13 cellular contexts compared by ENCODE assay signal in genomic region chrX:40009890-40010289, GRCh38.
DNase-seq lines count a peak whose midpoint lies in the region; ATAC-seq, FAIRE-seq and TF ChIP-seq lines count a peak whose summit lies in the region.
"Had no signal": no experiment of that assay in that cellular context is flagged by ENCODE, and none has a peak within 500 bp of the region (broad histone marks: within the 10 kb centered on the region; RNA-seq: fewer than 3 reads in every experiment).

No MANE protein-coding gene starts in this region.

- in situ Hi-C loops in HepG2 (cut with HindIII; ENCODE audit: extremely low pct_ligation_motif_present, low pct_unique_long_range_greater_than_20kb): loop anchor here (5.0 kb wide), 1 partner anchor 142 kb away; no protein-coding TSS in a partner anchor

- TF ChIP-seq RAD21 in HepG2 (CRISPR knock-in tag; IDR thresholded peaks at IDR 0.05): no peak

- H3K27me3 Mint-ChIP-seq in CD4-positive, CD25-positive, alpha-beta regulatory T cell: peaks cover 47% of the 10 kb centered on the region
- H3K27me3 Mint-ChIP-seq in activated T-helper 1 cell treated with anti-CD3 and anti-CD28 coated beads, Interleukin-12 subunit alpha, Interleukin-12 subunit beta, Interleukin-2, Interleukin-4 antibody, amounts not matched to agents 30 ng/mL and 10 ng/mL and 1 ng/mL, durations not matched to agents 14 hours and 24 hours and 36 hours (ENCODE audit: insufficient read depth): peaks cover 20% of the 10 kb centered on the region
- H3K27me3 Mint-ChIP-seq in mesothelial cell of epicardium (ENCODE audit: low read depth): peaks cover 31% of the 10 kb centered on the region

- intact Hi-C loops in activated T-helper 1 cell treated with anti-CD3 and anti-CD28 coated beads, Interleukin-12 subunit alpha, Interleukin-12 subunit beta, Interleukin-2, Interleukin-4 antibody, amounts not matched to agents 30 ng/mL and 10 ng/mL and 1 ng/mL, durations not matched to agents 14 hours and 24 hours and 36 hours (cut with micrococcal nuclease): loop anchor here (2.0 to 5.0 kb wide), 4 partner anchors 108 to 1208 kb away; partner anchors contain the start of gene MID1IP1
- intact Hi-C loops in HepG2 (cut with micrococcal nuclease; ENCODE audit: unreplicated experiment): loop anchor here (5.0 kb wide), 2 partner anchors 58 to 87 kb away; partner anchors contain the start of gene BCOR

- H3K36me3 ChIP-seq in CD4-positive, CD25-positive, alpha-beta regulatory T cell (ENCODE audit: control insufficient read depth, insufficient read depth, low read length): no peaks in the 10 kb centered on the region
- no peaks in the 10 kb centered on the region for H3K36me3 ChIP-seq in HUES6 (ENCODE audit: control insufficient read depth, insufficient read depth, low read length)
- no peaks in the 10 kb centered on the region for H3K36me3 ChIP-seq in HepG2 (replicated peaks in 1 of 2; ENCODE audit: control insufficient read depth in 1 of 2, insufficient read depth in 2 of 2, low read length in 2 of 2)
- H3K36me3 ChIP-seq: pancreas had no signal

- no peak overlapping the region for H3K4me3 ChIP-seq in CD4-positive, CD25-positive, alpha-beta regulatory T cell (ENCODE audit: low read depth, low read length)
- peak overlapping the region; percentile 69 for H3K4me3 ChIP-seq in HUES6 (ENCODE audit: low read depth, low read length)
- H3K4me3 ChIP-seq in HepG2 (replicated peaks in 1 of 3; ENCODE audit: insufficient read depth in 1 of 3, low read depth in 2 of 3, low read length in 3 of 3): no peak overlapping the region
- H3K4me3 ChIP-seq: pancreas had no signal

- H3K27ac ChIP-seq in CD4-positive, CD25-positive, alpha-beta regulatory T cell (ENCODE audit: insufficient read depth, low read length, poor library complexity, severe bottlenecking): no peak overlapping the region
- H3K27ac ChIP-seq in HUES6 (ENCODE audit: low read depth, low read length) (no peak overlapping the region), HepG2 (ENCODE audit: extremely low read length, insufficient read depth, low read length) (no peak overlapping the region)
- H3K27ac ChIP-seq: foreskin keratinocyte, pancreas had no signal

- 94% methylated on average over 12 of the region's 12 CpGs for WGBS in HepG2 (ENCODE audit: low lambda C conversion rate)

- peaks cover 4% of the 10 kb centered on the region for H3K27me3 ChIP-seq in CD4-positive, CD25-positive, alpha-beta regulatory T cell (ENCODE audit: control insufficient read depth, insufficient read depth, low read length)
- H3K27me3 ChIP-seq in HUES6 (ENCODE audit: control insufficient read depth, insufficient read depth, low read length): peaks cover 84% of the 10 kb centered on the region
- H3K27me3 ChIP-seq in HepG2 (ENCODE audit: control insufficient read depth in 1 of 2, insufficient read depth in 2 of 2, low read length in 2 of 2): no peaks in the 10 kb centered on the region

- H3K4me2 ChIP-seq in HepG2 (ENCODE audit: low read depth, low read length): no peak overlapping the region

- CTCF ChIA-PET in HepG2 (lab: Yijun Ruan, JAX; ENCODE audit: low intra/inter-chr PET ratio, low total read pairs): no interaction called here

- H3K9ac ChIP-seq in HUES6 (ENCODE audit: low read length) (peak overlapping the region; percentile 92), HepG2 (ENCODE audit: insufficient read depth, low read depth, low read length) (no peak overlapping the region)

- no peaks in the 10 kb centered on the region for H4K20me1 ChIP-seq in HepG2 (ENCODE audit: insufficient read depth, low read length)

- no peak for FAIRE-seq in HepG2 (lab: Jason Lieb, UNC)
- FAIRE-seq: pancreas had no signal

- H3K36me3 Mint-ChIP-seq in CD4-positive, CD25-positive, alpha-beta regulatory T cell: no peaks in the 10 kb centered on the region
- no peaks in the 10 kb centered on the region for H3K36me3 Mint-ChIP-seq in activated T-helper 1 cell treated with anti-CD3 and anti-CD28 coated beads, Interleukin-12 subunit alpha, Interleukin-12 subunit beta, Interleukin-2, Interleukin-4 antibody, amounts not matched to agents 30 ng/mL and 10 ng/mL and 1 ng/mL, durations not matched to agents 14 hours and 24 hours and 36 hours (ENCODE audit: low read depth)
- no peaks in the 10 kb centered on the region for H3K36me3 Mint-ChIP-seq in mesothelial cell of epicardium

- peaks cover 0 to 48% (median 12%) of the 10 kb centered on the region in 4 donors for H3K4me1 Mint-ChIP-seq in CD4-positive, CD25-positive, alpha-beta regulatory T cell
- H3K4me1 Mint-ChIP-seq in activated T-helper 1 cell treated with anti-CD3 and anti-CD28 coated beads, Interleukin-12 subunit alpha, Interleukin-12 subunit beta, Interleukin-2, Interleukin-4 antibody, amounts not matched to agents 30 ng/mL and 10 ng/mL and 1 ng/mL, durations not matched to agents 14 hours and 24 hours and 36 hours (ENCODE audit: low read depth): peaks cover 11% of the 10 kb centered on the region
- H3K4me1 Mint-ChIP-seq in mesothelial cell of epicardium: peaks cover 43% of the 10 kb centered on the region

- TF ChIP-seq POLR2A in HepG2 (IDR thresholded peaks at IDR 0.05; ENCODE audit: insufficient read depth in 1 of 2, low read depth in 2 of 2, low read length in 2 of 2): no peak

- no peak overlapping the region for H2AFZ ChIP-seq in HepG2 (ENCODE audit: low read length)

- no peak for ATAC-seq in CD4-positive, CD25-positive, alpha-beta regulatory T cell (ENCODE audit: low read depth in 2 of 2)
- ATAC-seq in GM19324 (IDR thresholded peaks at IDR 0.05; ENCODE audit: low FRiP score, unreplicated experiment) (no peak), HepG2 (no peak)
- ATAC-seq: foreskin keratinocyte, pancreas had no signal

- POLR2A ChIA-PET in HepG2 (lab: Yijun Ruan, JAX): interaction anchor here (1.3 to 2.6 kb wide), 4 partner anchors 72 to 167 kb away, joined by 4 to 8 read pairs (median 6); partner anchors contain the start of gene BCOR

- peaks cover 0 to 5% (median 0%) of the 10 kb centered on the region in 7 donors for H3K9me3 Mint-ChIP-seq in CD4-positive, CD25-positive, alpha-beta regulatory T cell
- H3K9me3 Mint-ChIP-seq in activated T-helper 1 cell treated with anti-CD3 and anti-CD28 coated beads, Interleukin-12 subunit alpha, Interleukin-12 subunit beta, Interleukin-2, Interleukin-4 antibody, amounts not matched to agents 30 ng/mL and 10 ng/mL and 1 ng/mL, durations not matched to agents 14 hours and 24 hours and 36 hours: no peaks in the 10 kb centered on the region
- H3K9me3 Mint-ChIP-seq in mesothelial cell of epicardium: peaks cover 7% of the 10 kb centered on the region

- peaks cover 47% of the 10 kb centered on the region for H3K4me1 ChIP-seq in CD4-positive, CD25-positive, alpha-beta regulatory T cell (ENCODE audit: control insufficient read depth, insufficient read depth, low read length, poor library complexity, severe bottlenecking)
- H3K4me1 ChIP-seq in HUES6 (ENCODE audit: control insufficient read depth, insufficient read depth, low read length) (peaks cover 47% of the 10 kb centered on the region), HepG2 (ENCODE audit: insufficient read depth, low read length) (peaks cover 22% of the 10 kb centered on the region)
- H3K4me1 ChIP-seq: foreskin keratinocyte, pancreas had no signal

- H3K27ac Mint-ChIP-seq in CD4-positive, CD25-positive, alpha-beta regulatory T cell: no peak overlapping the region
- no peak overlapping the region for H3K27ac Mint-ChIP-seq in activated T-helper 1 cell treated with anti-CD3 and anti-CD28 coated beads, Interleukin-12 subunit alpha, Interleukin-12 subunit beta, Interleukin-2, Interleukin-4 antibody, amounts not matched to agents 30 ng/mL and 10 ng/mL and 1 ng/mL, durations not matched to agents 14 hours and 24 hours and 36 hours
- H3K27ac Mint-ChIP-seq in mesothelial cell of epicardium: no peak overlapping the region

- no TSS peak for BruUV-seq in HepG2 (replicated peaks; lab: Mats Ljungman, UMichigan)

- TF ChIP-seq EP300 in HepG2 (IDR thresholded peaks at IDR 0.05; ENCODE audit: low read depth in 2 of 2, low read length in 2 of 2) (no peak), HepG2 (CRISPR knock-in tag; IDR thresholded peaks at IDR 0.05; ENCODE audit: borderline replicate concordance) (no peak)

- peak overlapping the region; percentile 41 to 84 (median 80) for H3K4me3 Mint-ChIP-seq in CD4-positive, CD25-positive, alpha-beta regulatory T cell
- peak overlapping the region; percentile 59 for H3K4me3 Mint-ChIP-seq in activated T-helper 1 cell treated with anti-CD3 and anti-CD28 coated beads, Interleukin-12 subunit alpha, Interleukin-12 subunit beta, Interleukin-2, Interleukin-4 antibody, amounts not matched to agents 30 ng/mL and 10 ng/mL and 1 ng/mL, durations not matched to agents 14 hours and 24 hours and 36 hours
- H3K4me3 Mint-ChIP-seq in mesothelial cell of epicardium: peak overlapping the region; percentile 45

- no peaks in the 10 kb centered on the region for H3K9me3 ChIP-seq in CD4-positive, CD25-positive, alpha-beta regulatory T cell (ENCODE audit: control insufficient read depth in 2 of 2, low read length in 2 of 2)
- H3K9me3 ChIP-seq in HUES6 (ENCODE audit: control insufficient read depth, insufficient read depth, low read depth, low read length) (no peaks in the 10 kb centered on the region), HepG2 (ENCODE audit: low read length) (no peaks in the 10 kb centered on the region)
- H3K9me3 ChIP-seq: pancreas had no signal

- DNase-seq in CD4-positive, CD25-positive, alpha-beta regulatory T cell: no peak
- DNase-seq in activated T-helper 1 cell treated with anti-CD3 and anti-CD28 coated beads, Interleukin-12 subunit alpha, Interleukin-12 subunit beta, Interleukin-2, Interleukin-4 antibody, amounts not matched to agents 30 ng/mL and 10 ng/mL and 1 ng/mL, durations not matched to agents 14 hours and 24 hours and 36 hours (ENCODE audit: low spot score): no peak
- DNase-seq in mesothelial cell of epicardium (ENCODE audit: low spot score in 2 of 2, unreplicated experiment in 2 of 2): no peak
- no peak for DNase-seq in RPMI8226
- no peak for DNase-seq in NCI-H1436 (lab: John Stamatoyannopoulos, UW)
- no peak for DNase-seq in HepG2 (ENCODE audit: low spot score)
- DNase-seq: activated CD4-positive, alpha-beta T cell treated with anti-CD3 and anti-CD28 coated beads for 48 hours; foreskin keratinocyte; NCI-H1048; SW 1271 had no signal

- no peak for TF ChIP-seq CTCF in mesothelial cell of epicardium (IDR thresholded peaks at IDR 0.05; ENCODE audit: unreplicated experiment)
- TF ChIP-seq CTCF in HepG2 (CRISPR knock-in tag; IDR thresholded peaks at IDR 0.05): no peak

- H3K79me2 ChIP-seq in HepG2 (ENCODE audit: insufficient read depth, low read length): no peaks in the 10 kb centered on the region

TF ChIP-seq in HepG2, 621 proteins besides CTCF, POLR2A, EP300 and RAD21:
- no peak for TF ChIP-seq ZNF615 (CRISPR knock-in tag; IDR thresholded peaks at IDR 0.05; ENCODE audit: borderline replicate concordance)
